23 cellular contexts compared by ENCODE assay signal in the genomic region with DNA sequence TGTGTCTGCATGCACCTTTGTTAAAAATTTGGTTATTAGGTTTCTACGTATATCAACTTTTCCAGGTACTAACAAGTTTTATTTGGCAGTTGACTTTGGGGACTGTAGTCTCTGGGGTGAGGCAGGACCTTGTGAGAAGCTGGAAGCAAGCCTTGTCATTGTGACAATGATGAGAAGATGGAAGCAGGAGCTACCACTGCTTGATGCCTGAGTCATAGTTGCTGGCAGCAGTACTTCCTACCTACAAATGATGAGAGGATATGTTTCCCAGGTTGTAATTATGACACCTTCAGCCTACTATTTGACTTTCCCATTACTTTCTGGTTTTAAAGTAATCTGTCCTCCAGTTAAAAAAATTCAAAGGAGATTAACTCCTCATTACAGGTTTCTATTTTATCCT.
"Had no signal": no experiment of that assay in that cellular context is flagged by ENCODE, and none has a peak within 500 bp of the region (broad histone marks: within the 10 kb centered on the region; RNA-seq: fewer than 3 reads in every experiment).

No MANE protein-coding gene starts in this region.

- H3K27ac ChIP-seq: cardiac muscle cell, colonic mucosa, gastroesophageal sphincter, right atrium auricular region, testis, transverse colon, VCaP had no signal

- DNase-seq: activated CD4-positive, alpha-beta T cell treated with anti-CD3 and anti-CD28 coated beads for 48 hours; activated CD4-positive, alpha-beta T cell treated with anti-CD3 and anti-CD28 coated beads, Interleukin-2, amount 50 U/mL, for 48 hours; activated CD8-positive, alpha-beta memory T cell treated with anti-CD3 and anti-CD28 coated beads for 24 hours; activated effector memory CD4-positive, alpha-beta T cell treated with Interleukin-2 at 50 U/mL for 16 hours; activated naive CD4-positive, alpha-beta T cell treated with Interleukin-2 at 50 U/mL for 16 hours; anterior cingulate cortex; cerebellar nuclear complex; colonic mucosa; effector CD8-positive, alpha-beta T cell; erythroblast; head of caudate nucleus; hypothalamus; immature natural killer cell; natural killer cell; stimulated activated CD4-positive, alpha-beta T cell treated with anti-CD3 and anti-CD28 coated beads, Interleukin-15, amount 100 ng/mL, for 24 hours; stimulated activated CD4-positive, alpha-beta T cell treated with anti-CD3 and anti-CD28 coated beads, Interleukin-2, amount 100 ng/mL, for 24 hours; stimulated activated naive CD4-positive, alpha-beta T cell treated with Interleukin-2 at 50 U/mL for 16 hours; testis; transverse colon had no signal

- H3K4me3 ChIP-seq: cardiac muscle cell, colonic mucosa, gastroesophageal sphincter, right atrium auricular region, testis, transverse colon had no signal

- H3K27me3 ChIP-seq: cardiac muscle cell, colonic mucosa, gastroesophageal sphincter, right atrium auricular region, testis, transverse colon had no signal

- H3K9me3 ChIP-seq: colonic mucosa, gastroesophageal sphincter, right atrium auricular region, testis, transverse colon had no signal

- H3K36me3 ChIP-seq: cardiac muscle cell, colonic mucosa, gastroesophageal sphincter, right atrium auricular region, transverse colon had no signal
